In genomic region chr5:58933891-58934628, GRCh38 we compare ENCODE assay signal across 17 cellular contexts.
DNase-seq lines count a peak whose midpoint lies in the region; ATAC-seq lines count a peak whose summit lies in the region.
"Had no signal": no experiment of that assay in that cellular context is flagged by ENCODE, and none has a peak within 500 bp of the region (broad histone marks: within the 10 kb centered on the region; RNA-seq: fewer than 3 reads in every experiment).

No MANE protein-coding gene starts in this region.

- no peak overlapping the region for H3K27ac ChIP-seq in effector memory CD4-positive, alpha-beta T cell (ENCODE audit: insufficient read depth, low read length, poor library complexity, severe bottlenecking)
- H3K27ac ChIP-seq: epithelial cell of prostate, heart left ventricle, SJSA1, suprapubic skin, WERI-Rb-1 had no signal

- no peaks in the 10 kb centered on the region for H3K27me3 ChIP-seq in effector memory CD4-positive, alpha-beta T cell (replicated peaks; ENCODE audit: control insufficient read depth, insufficient read depth, low read length, poor library complexity, severe bottlenecking)
- H3K27me3 ChIP-seq: SJSA1, suprapubic skin had no signal

- DNase-seq in NCI-H69 (lab: John Stamatoyannopoulos, UW) (peak; percentile 33), Right ventricle myocardium superior (no peak), NCI-H1048 (lab: John Stamatoyannopoulos, UW) (no peak), MV-4-11 (lab: John Stamatoyannopoulos, UW) (no peak)
- peak; percentile 13 to 15 for DNase-seq in activated CD4-positive, alpha-beta T cell treated with anti-CD3 and anti-CD28 coated beads, Interleukin-2, amount 50 U/mL, for 4 hours
- peak in 2 of 3 donors; percentile 15 to 29 for DNase-seq in effector memory CD4-positive, alpha-beta T cell
- peak in 2 of 3 donors; percentile 7 to 15 for DNase-seq in stimulated activated CD4-positive, alpha-beta T cell treated with anti-CD3 and anti-CD28 coated beads, TNF-alpha, amount 100 ng/mL, for 48 hours (ENCODE audit: low read depth in 3 of 3)
- DNase-seq: activated effector memory CD4-positive, alpha-beta T cell treated with anti-CD3 and anti-CD28 coated beads, Interleukin-2, amount 50 U/mL, for 16 hours; GF-D8; H7; heart left ventricle; NCI-H2029 treated with DMSO at 0.1 percent for 48 hours; NK-92 treated with Interleukin-12 subunit alpha and Interleukin-12 subunit beta, amount 100 ng/mL, for 24 hours; WERI-Rb-1 had no signal

- intact Hi-C loops in Right ventricle myocardium superior (cut with DNase I), result no loop called here

- no peaks in the 10 kb centered on the region for H3K9me3 ChIP-seq in effector memory CD4-positive, alpha-beta T cell (ENCODE audit: control insufficient read depth, low read length)
- H3K9me3 ChIP-seq: heart left ventricle, SJSA1, suprapubic skin had no signal

- H3K4me1 ChIP-seq in effector memory CD4-positive, alpha-beta T cell (ENCODE audit: control insufficient read depth, insufficient read depth, low read length, poor library complexity, severe bottlenecking), result peaks cover 13% of the 10 kb centered on the region
- H3K4me1 ChIP-seq: SJSA1, suprapubic skin had no signal

- no peak overlapping the region for H3K4me3 ChIP-seq in effector memory CD4-positive, alpha-beta T cell (ENCODE audit: insufficient read depth, low read depth, low read length, poor library complexity, severe bottlenecking)
- H3K4me3 ChIP-seq: heart left ventricle, SJSA1, suprapubic skin had no signal

- no peak for ATAC-seq in Right ventricle myocardium superior (ENCODE audit: poor library complexity)
- ATAC-seq: heart left ventricle had no signal

- no peaks in the 10 kb centered on the region for H3K36me3 ChIP-seq in effector memory CD4-positive, alpha-beta T cell (ENCODE audit: control insufficient read depth, insufficient read depth, low read length)
- H3K36me3 ChIP-seq: heart left ventricle, SJSA1, suprapubic skin, WERI-Rb-1 had no signal

Comparison
In these comparisons a context has a peak if more than half of its experiments do, and no peak if none do; other contexts are left out.
1. DNase-seq: peak in NCI-H69 (single experiment), activated CD4-positive, alpha-beta T cell treated with anti-CD3 and anti-CD28 coated beads, Interleukin-2, amount 50 U/mL, for 4 hours (2 of 2), effector memory CD4-positive, alpha-beta T cell (2 of 3) and stimulated activated CD4-positive, alpha-beta T cell treated with anti-CD3 and anti-CD28 coated beads, TNF-alpha, amount 100 ng/mL, for 48 hours (2 of 3); none in Right ventricle myocardium superior (single experiment), NCI-H1048 (single experiment) and MV-4-11 (single experiment).